In the genomic region with DNA sequence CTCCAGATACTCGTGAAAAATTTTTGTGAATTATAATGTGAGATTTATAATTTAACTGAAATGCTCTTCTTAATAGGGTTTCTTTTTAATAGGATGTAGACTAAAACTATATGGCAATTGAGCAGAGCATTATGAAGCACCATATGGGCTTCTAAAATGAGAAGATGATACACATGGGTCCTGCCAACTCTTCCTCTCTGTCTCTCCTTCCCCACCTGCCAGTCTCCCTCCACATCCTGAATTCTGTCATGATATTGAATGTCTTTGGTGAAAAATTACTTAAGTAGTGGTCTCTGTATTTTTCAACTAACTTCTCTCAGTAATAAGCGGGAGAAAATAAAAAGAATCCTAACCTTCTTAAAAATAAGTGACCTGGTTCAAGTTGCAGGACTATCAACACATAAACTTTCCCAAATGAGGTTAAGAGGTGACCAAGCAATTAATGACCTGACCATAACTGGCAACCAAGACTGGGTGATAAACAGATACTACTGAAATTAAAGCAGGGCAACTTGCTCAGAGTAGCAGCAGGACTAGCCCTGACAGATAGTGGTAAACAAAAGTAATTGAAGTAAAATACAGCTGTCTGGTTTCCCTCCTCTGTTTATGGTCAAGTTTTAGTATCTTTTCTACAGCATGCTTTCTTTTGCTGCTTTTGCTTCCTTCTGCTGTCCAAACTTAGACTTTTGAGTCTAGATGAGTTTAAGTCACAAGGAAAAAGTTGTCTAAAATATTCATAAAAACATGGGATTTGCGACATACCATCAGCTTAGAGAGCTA, we compare ENCODE assay signal across 13 cellular contexts.
"Had no signal": no experiment of that assay in that cellular context is flagged by ENCODE, and none has a peak within 500 bp of the region (broad histone marks: within the 10 kb centered on the region; RNA-seq: fewer than 3 reads in every experiment).

No MANE protein-coding gene starts in this region.

- H3K9me3 Mint-ChIP-seq: activated naive CD4-positive, alpha-beta T cell treated with anti-CD3 and anti-CD28 coated beads, Interleukin-2, amount 50 U/mL, for 72 hours; memory B cell; neural crest cell; stimulated activated naive CD8-positive, alpha-beta T cell treated with anti-CD3 and anti-CD28 coated beads, Interleukin-15, Interleukin-2, amounts not matched to agents 100 ng/mL and 50 ng/mL, for 24 hours had no signal

- H3K27me3 ChIP-seq: brain microvascular endothelial cell, gastrocnemius medialis had no signal

- H3K4me1 ChIP-seq: gastrocnemius medialis, parathyroid adenoma had no signal

- H3K4me3 ChIP-seq: gastrocnemius medialis had no signal

- H3K27ac Mint-ChIP-seq: activated naive CD4-positive, alpha-beta T cell treated with anti-CD3 and anti-CD28 coated beads, Interleukin-2, amount 50 U/mL, for 72 hours; memory B cell; stimulated activated naive CD8-positive, alpha-beta T cell treated with anti-CD3 and anti-CD28 coated beads, Interleukin-15, Interleukin-2, amounts not matched to agents 100 ng/mL and 50 ng/mL, for 24 hours had no signal

- ATAC-seq: activated CD4-positive, CD25-positive, alpha-beta regulatory T cell treated with anti-CD3 and anti-CD28 coated beads, Interleukin-2, amount 50 U/mL, for 24 hours; activated naive CD4-positive, alpha-beta T cell treated with anti-CD3 and anti-CD28 coated beads, Interleukin-2, amount 50 U/mL, for 72 hours; gastrocnemius medialis; left lobe of liver had no signal

- H3K36me3 ChIP-seq: brain microvascular endothelial cell, gastrocnemius medialis had no signal

- H3K27ac ChIP-seq: brain microvascular endothelial cell, gastrocnemius medialis, parathyroid adenoma had no signal

- H3K27me3 Mint-ChIP-seq: memory B cell; stimulated activated naive CD8-positive, alpha-beta T cell treated with anti-CD3 and anti-CD28 coated beads, Interleukin-15, Interleukin-2, amounts not matched to agents 100 ng/mL and 50 ng/mL, for 24 hours had no signal

- H3K9me3 ChIP-seq: gastrocnemius medialis had no signal

- H3K9ac ChIP-seq: parathyroid adenoma had no signal

- H3K36me3 Mint-ChIP-seq: activated naive CD4-positive, alpha-beta T cell treated with anti-CD3 and anti-CD28 coated beads, Interleukin-2, amount 50 U/mL, for 72 hours; memory B cell had no signal

- H2AFZ ChIP-seq: parathyroid adenoma had no signal

- DNase-seq: brain microvascular endothelial cell; gastrocnemius medialis; islet precursor cell; retina; stimulated activated CD4-positive, alpha-beta T cell treated with anti-CD3 and anti-CD28 coated beads, Interleukin-15, amount 100 ng/mL, for 24 hours; stimulated activated CD4-positive, alpha-beta T cell treated with anti-CD3 and anti-CD28 coated beads, Interleukin-4, amount 100 ng/mL, for 24 hours had no signal

- H3K4me1 Mint-ChIP-seq: memory B cell had no signal

- H3K4me3 Mint-ChIP-seq: memory B cell; neural crest cell; stimulated activated naive CD8-positive, alpha-beta T cell treated with anti-CD3 and anti-CD28 coated beads, Interleukin-15, Interleukin-2, amounts not matched to agents 100 ng/mL and 50 ng/mL, for 24 hours had no signal
